ENCODE assay signal across 9 cellular contexts in the genomic region with DNA sequence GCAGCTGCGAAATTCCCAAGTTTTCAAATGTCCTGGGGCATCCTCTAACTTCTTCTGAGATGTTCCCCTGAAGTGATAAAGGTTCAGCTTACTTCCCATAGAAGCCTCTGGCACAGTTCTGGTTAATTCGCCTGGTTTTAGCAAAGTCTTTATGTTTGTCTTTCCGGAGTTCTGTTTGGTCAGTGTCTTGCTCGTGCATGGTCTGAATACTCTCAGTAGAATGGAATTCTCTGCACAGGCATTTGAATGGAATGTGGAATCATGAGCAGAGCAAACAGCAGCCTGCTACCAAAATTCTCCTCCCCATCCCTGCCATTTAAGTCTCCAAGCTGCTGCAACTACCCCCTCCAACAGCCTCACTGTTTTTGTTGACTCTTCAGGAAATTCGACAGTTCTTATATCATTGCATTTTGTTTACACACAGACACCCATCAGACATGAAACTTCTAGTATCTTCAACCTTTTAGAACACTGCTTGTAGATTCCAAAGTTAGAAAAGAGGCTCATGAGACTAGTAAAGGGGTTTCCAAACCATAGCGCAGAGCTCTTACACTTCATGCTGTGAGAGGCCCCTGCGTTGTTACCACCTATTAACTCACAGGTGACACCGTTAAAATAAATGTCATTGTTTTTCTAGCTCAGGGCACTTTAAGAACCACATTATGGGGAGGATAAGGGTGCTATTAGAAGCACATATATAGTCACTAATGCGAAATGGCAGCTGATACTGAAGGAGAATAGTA.
DNase-seq lines count a peak whose midpoint lies in the region; ATAC-seq and TF ChIP-seq lines count a peak whose summit lies in the region.
"Had no signal": no experiment of that assay in that cellular context is flagged by ENCODE, and none has a peak within 500 bp of the region (broad histone marks: within the 10 kb centered on the region; RNA-seq: fewer than 3 reads in every experiment).

No MANE protein-coding gene starts in this region.

- DNase-seq in Right ventricle myocardium superior (no peak), cardiac septum (ENCODE audit: low spot score) (no peak), cardiac fibroblast (ENCODE audit: low read depth in 2 of 2) (peak; percentile 82 to 92), kidney tubule cell (ENCODE audit: low spot score) (peak; percentile 82), mucosa of gallbladder (ENCODE audit: low spot score) (no peak), SKM-1 treated with dmso at 0.1 percent for 144 hours (lab: John Stamatoyannopoulos, UW; ENCODE audit: unreplicated experiment) (no peak), NCI-H1105 treated with DMSO at 0.1 percent for 48 hours (lab: John Stamatoyannopoulos, UW) (no peak)
- DNase-seq: MM.1S had no signal

- intact Hi-C loops in Right ventricle myocardium superior (cut with DNase I), result no loop called here
- intact Hi-C loops in cardiac septum (cut with DNase I), result no loop called here

- H3K4me3 ChIP-seq in cardiac fibroblast (replicated peaks in 1 of 2; ENCODE audit: low read depth in 2 of 2, low read length in 2 of 2), result no peak overlapping the region

- TF ChIP-seq CTCF in cardiac fibroblast (IDR thresholded peaks at IDR 0.05; ENCODE audit: low read depth, low read length), result no peak

- ATAC-seq in Right ventricle myocardium superior (ENCODE audit: poor library complexity) (peak; percentile 58), HG03196 (IDR thresholded peaks at IDR 0.05; ENCODE audit: unreplicated experiment) (no peak)

Comparison
In these comparisons a context has a peak if more than half of its experiments do, and no peak if none do; other contexts are left out.
1. DNase-seq: peak in cardiac fibroblast (2 of 2) and kidney tubule cell (single experiment); none in Right ventricle myocardium superior (single experiment), cardiac septum (single experiment), mucosa of gallbladder (single experiment), SKM-1 treated with dmso at 0.1 percent for 144 hours (single experiment) and NCI-H1105 treated with DMSO at 0.1 percent for 48 hours (single experiment).